ENCODE assay signal across 17 cellular contexts in genomic region chr1:45640293-45640692, GRCh38. TPM values are rescaled to one million over a fixed set of nuclear protein-coding genes. Genes with fewer than 3 reads are reported as not detected.
A peak's percentile ranks its signal among the peaks of the same experiment; 100 is the strongest.
DNase-seq lines count a peak whose midpoint lies in the region; ATAC-seq and TF ChIP-seq lines count a peak whose summit lies in the region.
"Had no signal": no experiment of that assay in that cellular context is flagged by ENCODE, and none has a peak within 500 bp of the region (broad histone marks: within the 10 kb centered on the region; RNA-seq: fewer than 3 reads in every experiment).

No MANE protein-coding gene starts in this region.

- no peak for DNase-seq in activated CD8-positive, alpha-beta memory T cell treated with anti-CD3 and anti-CD28 coated beads, Interleukin-2, amount 10 ng/mL, durations not matched to agents 7 days and 5 days
- no peak for DNase-seq in activated CD8-positive, alpha-beta memory T cell treated with anti-CD3 and anti-CD28 coated beads, Interleukin-2, amount 50 U/mL, for 4 hours
- DNase-seq in LHCN-M2 (ENCODE audit: low read depth) (peak; percentile 54), epithelial cell of esophagus (ENCODE audit: low read depth) (peak; percentile 21), myocyte (ENCODE audit: low read depth) (peak; percentile 31), H7 (no peak)
- no peak for DNase-seq in stimulated activated CD4-positive, alpha-beta T cell treated with anti-CD3 and anti-CD28 coated beads, Interleukin-12 subunit alpha, Interleukin-12 subunit beta, amount 100 ng/mL, for 4 hours
- DNase-seq: DMS53, GM23248, KBM-7, NCI-H1092 treated with DMSO at 0.1 percent for 48 hours, NCI-H1694, NCI-H2107, NCI-H446, NCI-H748 treated with DMSO at 0.1 percent for 48 hours, PC-9 had no signal

- peaks cover 40% of the 10 kb centered on the region for H3K36me3 ChIP-seq in H7 (replicated peaks; ENCODE audit: control insufficient read depth, insufficient read depth, low read length)

- CTCF ChIA-PET in activated CD8-positive, alpha-beta memory T cell treated with anti-CD3 and anti-CD28 coated beads, Interleukin-2, amount 10 ng/mL, durations not matched to agents 7 days and 5 days (lab: Charles Lee): no interaction called here

- H3K27me3 Mint-ChIP-seq in activated CD8-positive, alpha-beta memory T cell treated with anti-CD3 and anti-CD28 coated beads, Interleukin-2, amount 10 ng/mL, durations not matched to agents 7 days and 5 days: no peaks in the 10 kb centered on the region

- no peaks in the 10 kb centered on the region for H3K9me3 Mint-ChIP-seq in activated CD8-positive, alpha-beta memory T cell treated with anti-CD3 and anti-CD28 coated beads, Interleukin-2, amount 10 ng/mL, durations not matched to agents 7 days and 5 days (ENCODE audit: low read depth)

- peaks cover 23% of the 10 kb centered on the region for H3K36me3 Mint-ChIP-seq in activated CD8-positive, alpha-beta memory T cell treated with anti-CD3 and anti-CD28 coated beads, Interleukin-2, amount 10 ng/mL, durations not matched to agents 7 days and 5 days

- H3K27ac Mint-ChIP-seq in activated CD8-positive, alpha-beta memory T cell treated with anti-CD3 and anti-CD28 coated beads, Interleukin-2, amount 10 ng/mL, durations not matched to agents 7 days and 5 days: peak overlapping the region; percentile 12

- no peak for TF ChIP-seq CTCF in epithelial cell of esophagus (IDR thresholded peaks at IDR 0.05; ENCODE audit: insufficient read depth, low read depth, low read length, missing control alignments)

- no peaks in the 10 kb centered on the region for H3K27me3 ChIP-seq in H7 (ENCODE audit: control insufficient read depth, insufficient read depth, low read length)

- H3K4me3 ChIP-seq in epithelial cell of esophagus (ENCODE audit: low read length): no peak overlapping the region
- H3K4me3 ChIP-seq in H7 (ENCODE audit: insufficient read depth, low read depth, low read length): no peak overlapping the region
- H3K4me3 ChIP-seq: GM23248, PC-9 had no signal

- ATAC-seq in activated CD8-positive, alpha-beta memory T cell treated with anti-CD3 and anti-CD28 coated beads, Interleukin-2, amount 10 ng/mL, durations not matched to agents 7 days and 5 days: no peak
- no peak for ATAC-seq in HG02884 (IDR thresholded peaks at IDR 0.05; ENCODE audit: unreplicated experiment)

- peaks cover 2% of the 10 kb centered on the region for H3K4me1 Mint-ChIP-seq in activated CD8-positive, alpha-beta memory T cell treated with anti-CD3 and anti-CD28 coated beads, Interleukin-2, amount 10 ng/mL, durations not matched to agents 7 days and 5 days

- H3K4me3 Mint-ChIP-seq in activated CD8-positive, alpha-beta memory T cell treated with anti-CD3 and anti-CD28 coated beads, Interleukin-2, amount 10 ng/mL, durations not matched to agents 7 days and 5 days: no peak overlapping the region

RNA-seq across cellular contexts. Expression of gene CCDC17, which starts 16.4 kb away (rescaled TPM):
- total RNA-seq in activated CD8-positive, alpha-beta memory T cell treated with anti-CD3 and anti-CD28 coated beads, Interleukin-2, amount 10 ng/mL, durations not matched to agents 7 days and 5 days: 1 to 10 TPM; 2.5 to 3.9 TPM
- total RNA-seq in LHCN-M2 (2014; rRNA removed) (0.58 and 0.98 TPM in 2 replicates), myocyte (0.78 and 1.9 TPM in 2 replicates)
- polyA plus RNA-seq in LHCN-M2 (2012): 0.11 TPM
- 1.0 TPM for polyA plus RNA-seq in myocyte (2012)
- total RNA-seq in H7 (2014; rRNA removed; shearing (Covaris generic)): 3.0 and 7.4 TPM in 2 replicates

RNA-seq across cellular contexts. Expression of gene GPBP1L1, which starts 46.0 kb away (rescaled TPM):
- 100 to 1,000 TPM; 110 to 111 TPM for total RNA-seq in activated CD8-positive, alpha-beta memory T cell treated with anti-CD3 and anti-CD28 coated beads, Interleukin-2, amount 10 ng/mL, durations not matched to agents 7 days and 5 days
- total RNA-seq in LHCN-M2 (2014; rRNA removed) (110 and 116 TPM in 2 replicates), myocyte (131 and 134 TPM in 2 replicates)
- 24.6 TPM for polyA plus RNA-seq in LHCN-M2 (2012)
- 49.0 TPM for polyA plus RNA-seq in myocyte (2012)
- 156 and 178 TPM in 2 replicates for total RNA-seq in H7 (2014; rRNA removed; shearing (Covaris generic))

RNA-seq across cellular contexts. Expression of gene TMEM69, which starts 47.7 kb away (rescaled TPM):
- total RNA-seq in activated CD8-positive, alpha-beta memory T cell treated with anti-CD3 and anti-CD28 coated beads, Interleukin-2, amount 10 ng/mL, durations not matched to agents 7 days and 5 days: 10 to 100 TPM; 20.9 to 24.0 TPM
- 22.3 and 29.6 TPM in 2 replicates for total RNA-seq in LHCN-M2 (2014; rRNA removed)
- 12.7 TPM for polyA plus RNA-seq in LHCN-M2 (2012)
- 22.1 and 31.1 TPM in 2 replicates for total RNA-seq in myocyte
- polyA plus RNA-seq in myocyte (2012): 15.6 TPM
- 143 and 144 TPM in 2 replicates for total RNA-seq in H7 (2014; rRNA removed; shearing (Covaris generic))

RNA-seq across cellular contexts. Expression of gene NASP, which starts 56.5 kb away (rescaled TPM):
- total RNA-seq in activated CD8-positive, alpha-beta memory T cell treated with anti-CD3 and anti-CD28 coated beads, Interleukin-2, amount 10 ng/mL, durations not matched to agents 7 days and 5 days: 100 to 1,000 TPM; 233 to 256 TPM
- total RNA-seq in LHCN-M2 (2014; rRNA removed): 112 and 123 TPM in 2 replicates
- 73.9 TPM for polyA plus RNA-seq in LHCN-M2 (2012)
- total RNA-seq in myocyte: 30.8 and 32.6 TPM in 2 replicates
- polyA plus RNA-seq in myocyte (2012): 31.1 TPM
- total RNA-seq in H7 (2014; rRNA removed; shearing (Covaris generic)): 205 and 261 TPM in 2 replicates

Comparison
In these comparisons a context has a peak if more than half of its experiments do, and no peak if none do; other contexts are left out.
1. DNase-seq: peak in LHCN-M2 (single experiment), epithelial cell of esophagus (single experiment) and myocyte (single experiment); none in activated CD8-positive, alpha-beta memory T cell treated with anti-CD3 and anti-CD28 coated beads, Interleukin-2, amount 10 ng/mL, durations not matched to agents 7 days and 5 days (single experiment), activated CD8-positive, alpha-beta memory T cell treated with anti-CD3 and anti-CD28 coated beads, Interleukin-2, amount 50 U/mL, for 4 hours (single experiment), H7 (single experiment) and stimulated activated CD4-positive, alpha-beta T cell treated with anti-CD3 and anti-CD28 coated beads, Interleukin-12 subunit alpha, Interleukin-12 subunit beta, amount 100 ng/mL, for 4 hours (single experiment).